Comparison of ENCODE assay signal across 10 cellular contexts in the genomic region with DNA sequence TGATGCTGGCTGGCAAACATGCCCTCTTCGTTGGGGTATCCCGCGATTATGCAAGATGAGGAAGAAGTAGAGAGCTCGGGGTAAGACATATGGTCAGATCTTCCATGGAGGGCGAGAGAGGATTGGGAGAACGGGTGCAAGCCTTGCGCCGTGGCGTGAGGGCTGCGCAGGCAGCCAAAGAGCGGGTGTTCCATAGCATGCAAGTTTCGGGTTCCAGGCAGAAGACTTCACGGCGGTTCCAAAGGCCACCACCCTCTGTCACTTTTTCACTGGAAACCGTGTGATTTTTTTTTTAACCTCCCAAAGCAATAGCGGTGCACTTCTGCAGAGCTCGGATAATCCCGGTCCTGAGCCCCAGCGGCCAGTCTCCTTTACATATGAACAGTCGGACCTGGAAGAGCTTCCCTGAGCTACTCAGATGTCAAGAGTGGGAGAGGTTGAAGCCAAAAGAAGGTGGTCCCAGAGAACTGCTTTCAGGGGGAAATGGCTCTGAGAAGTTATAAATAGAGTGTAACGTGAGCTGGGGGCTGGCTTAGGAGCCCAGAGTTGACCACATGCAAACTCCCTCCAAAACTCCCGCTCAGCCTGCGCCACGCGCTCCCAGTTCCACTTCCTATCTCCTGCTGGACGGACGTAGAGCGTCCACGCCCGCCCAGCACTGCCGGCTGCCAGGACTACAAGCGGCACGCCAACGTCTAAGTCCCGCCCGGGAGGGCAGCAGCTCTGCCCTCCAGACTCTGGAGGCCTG. TPM values are rescaled to one million over a fixed set of nuclear protein-coding genes. Genes with fewer than 3 reads are reported as not detected.
A peak's percentile ranks its signal among the peaks of the same experiment; 100 is the strongest.
DNase-seq lines count a peak whose midpoint lies in the region; ATAC-seq and TF ChIP-seq lines count a peak whose summit lies in the region.
"Had no signal": no experiment of that assay in that cellular context is flagged by ENCODE, and none has a peak within 500 bp of the region (broad histone marks: within the 10 kb centered on the region; RNA-seq: fewer than 3 reads in every experiment).

A gene (minus strand): TSS at position 475 of the 748 bp plus-strand sequence. CDS start 281 bp downstream, at position 194.

- no peaks in the 10 kb centered on the region for H3K79me2 ChIP-seq in parathyroid adenoma

- peak within 1 kb of the TSS; percentile 15 for H3K27ac ChIP-seq in parathyroid adenoma

- H3K4me3 ChIP-seq in parathyroid adenoma (ENCODE audit: low read depth, low read length): peak within 1 kb of the TSS; percentile 45

- peak within 1 kb of the TSS; percentile 55 for H3K4me2 ChIP-seq in parathyroid adenoma (ENCODE audit: low read length)

- H3K4me3 Mint-ChIP-seq in activated CD8-positive, alpha-beta memory T cell treated with anti-CD3 and anti-CD28 coated beads, Interleukin-2, amount 10 ng/mL, durations not matched to agents 7 days and 5 days: no peak within 1 kb of the TSS

- H3K36me3 ChIP-seq in parathyroid adenoma (ENCODE audit: control insufficient read depth, insufficient read depth, low read length): no peaks in the 10 kb centered on the region

- H3K9me3 ChIP-seq in parathyroid adenoma (ENCODE audit: control insufficient read depth, low read length): peaks cover 5% of the 10 kb centered on the region

- no peak for ATAC-seq in activated CD8-positive, alpha-beta memory T cell treated with anti-CD3 and anti-CD28 coated beads, Interleukin-2, amount 10 ng/mL, durations not matched to agents 7 days and 5 days

- in situ Hi-C loops in KBM-7 (cut with MboI; ENCODE audit: low pct_unique_long_range_greater_than_20kb, low sequenced_read_pairs): no loop called here

- peaks cover 3% of the 10 kb centered on the region for H3K36me3 Mint-ChIP-seq in activated CD8-positive, alpha-beta memory T cell treated with anti-CD3 and anti-CD28 coated beads, Interleukin-2, amount 10 ng/mL, durations not matched to agents 7 days and 5 days

- no peak for TF ChIP-seq CTCF in parathyroid adenoma (IDR thresholded peaks at IDR 0.05)

- H2AFZ ChIP-seq in parathyroid adenoma: no peak within 1 kb of the TSS

- no peaks in the 10 kb centered on the region for H3K4me1 Mint-ChIP-seq in activated CD8-positive, alpha-beta memory T cell treated with anti-CD3 and anti-CD28 coated beads, Interleukin-2, amount 10 ng/mL, durations not matched to agents 7 days and 5 days

- no peaks in the 10 kb centered on the region for H3K4me1 ChIP-seq in parathyroid adenoma

- H3K9me3 Mint-ChIP-seq in activated CD8-positive, alpha-beta memory T cell treated with anti-CD3 and anti-CD28 coated beads, Interleukin-2, amount 10 ng/mL, durations not matched to agents 7 days and 5 days (ENCODE audit: low read depth): no peaks in the 10 kb centered on the region

- no peak within 1 kb of the TSS for H3K9ac ChIP-seq in parathyroid adenoma

- H3K27ac Mint-ChIP-seq in activated CD8-positive, alpha-beta memory T cell treated with anti-CD3 and anti-CD28 coated beads, Interleukin-2, amount 10 ng/mL, durations not matched to agents 7 days and 5 days: no peak within 1 kb of the TSS

- intact Hi-C loops in cardiac septum (cut with DNase I): loop anchor here (2.0 to 5.0 kb wide), 2 partner anchors 151 to 380 kb away; no protein-coding TSS in a partner anchor

- peaks cover 44% of the 10 kb centered on the region for H3K27me3 Mint-ChIP-seq in activated CD8-positive, alpha-beta memory T cell treated with anti-CD3 and anti-CD28 coated beads, Interleukin-2, amount 10 ng/mL, durations not matched to agents 7 days and 5 days

- DNase-seq in DMS53 (lab: John Stamatoyannopoulos, UW) (peak; percentile 82), SW480 (ENCODE audit: low spot score) (peak; percentile 31), cardiac septum (ENCODE audit: low spot score) (peak; percentile 88), KBM-7 (no peak), amniotic stem cell (lab: John Stamatoyannopoulos, UW) (no peak)
- DNase-seq in effector CD8-positive, alpha-beta T cell (lab: John Stamatoyannopoulos, UW): no peak
- no peak for DNase-seq in activated CD8-positive, alpha-beta memory T cell treated with anti-CD3 and anti-CD28 coated beads, Interleukin-2, amount 10 ng/mL, durations not matched to agents 7 days and 5 days

- no peaks in the 10 kb centered on the region for H3K27me3 ChIP-seq in parathyroid adenoma (ENCODE audit: control insufficient read depth, insufficient read depth, low read length)

- CTCF ChIA-PET in activated CD8-positive, alpha-beta memory T cell treated with anti-CD3 and anti-CD28 coated beads, Interleukin-2, amount 10 ng/mL, durations not matched to agents 7 days and 5 days (lab: Charles Lee): no interaction called here

RNA-seq across cellular contexts. Expression of the gene that starts here (rescaled TPM):
- 6.9 TPM for total RNA-seq in cardiac septum
- not detected for total RNA-seq in activated CD8-positive, alpha-beta memory T cell treated with anti-CD3 and anti-CD28 coated beads, Interleukin-2, amount 10 ng/mL, durations not matched to agents 7 days and 5 days
- total RNA-seq: frontal cortex, NCI-H460 had no signal

Comparison
In these comparisons a context has a peak if more than half of its experiments do, and no peak if none do; other contexts are left out.
1. DNase-seq: peak in DMS53 (single experiment), SW480 (single experiment) and cardiac septum (single experiment); none in KBM-7 (single experiment), amniotic stem cell (single experiment), effector CD8-positive, alpha-beta T cell (single experiment) and activated CD8-positive, alpha-beta memory T cell treated with anti-CD3 and anti-CD28 coated beads, Interleukin-2, amount 10 ng/mL, durations not matched to agents 7 days and 5 days (single experiment).